Comparison of ENCODE assay signal across 8 cellular contexts in the genomic region with DNA sequence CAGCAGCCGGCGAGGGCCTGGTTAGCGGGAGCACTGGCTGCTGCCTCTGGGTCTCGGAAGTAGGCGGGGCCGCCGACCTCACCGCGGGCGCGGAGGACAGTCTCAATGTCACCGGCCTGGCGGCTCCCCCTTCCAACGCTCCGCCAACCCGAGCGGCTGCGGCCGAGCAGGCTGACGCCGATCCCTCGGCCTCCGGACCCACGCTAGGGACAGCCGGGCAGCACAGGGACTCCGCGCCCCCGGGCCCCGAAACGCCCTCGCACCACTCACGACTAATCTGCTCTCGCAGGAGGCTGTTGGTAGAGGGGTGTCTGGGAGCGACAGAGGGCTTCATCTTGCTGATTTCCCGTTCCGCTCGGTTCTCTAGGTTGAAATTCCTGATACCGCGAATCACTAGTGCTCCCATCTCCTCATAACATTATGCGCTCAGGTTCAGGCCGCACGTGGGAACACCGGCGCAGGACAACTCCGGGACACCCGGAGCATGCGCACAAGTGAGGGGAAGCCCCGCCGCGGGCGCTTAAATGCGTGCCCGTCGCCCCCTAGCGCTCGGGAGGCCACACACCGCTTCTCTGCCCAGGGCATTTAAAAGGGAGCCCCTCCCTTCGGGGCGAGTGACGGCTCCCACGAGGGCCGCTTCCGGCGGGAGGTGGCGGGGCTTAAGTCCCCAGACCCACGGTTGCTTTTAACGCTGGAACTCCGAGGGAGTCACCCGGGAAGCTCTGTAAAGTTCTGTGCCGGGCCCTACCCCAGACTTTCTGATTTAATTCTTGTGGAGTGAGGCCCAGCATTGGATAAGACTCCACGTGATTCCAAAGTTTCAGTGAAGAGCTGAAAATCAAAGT. TPM values are rescaled to one million over a fixed set of nuclear protein-coding genes. Genes with fewer than 3 reads are reported as not detected.
DNase-seq lines count a peak whose midpoint lies in the region; ATAC-seq lines count a peak whose summit lies in the region.

A gene (minus strand): TSS at position 496 of the 845 bp plus-strand sequence. CDS start 90 bp downstream, at position 406.

- POLR2A ChIA-PET in naive thymus-derived CD8-positive, alpha-beta T cell (lab: Charles Lee) = interaction anchor here (1.0 to 4.1 kb wide), 4 partner anchors 10 to 27 kb away, joined by 3 to 44 read pairs (median 7); a partner anchor contains a TSS

- peak within 1 kb of the TSS; percentile 78 for H3K27ac ChIP-seq in GM23248

- WGBS in GM23248 (ENCODE audit: low coverage in 1 of 2, low lambda C conversion rate in 2 of 2, missing lambda C conversion rate in 2 of 2), 2 experiments = 1 to 2% methylated on average over 52 to 71 of the region's 71 CpGs

- peaks cover 18% of the 10 kb centered on the region; the same call in 1 of the 2 replicates for H3K36me3 ChIP-seq in GM23248 (ENCODE audit: low read depth)

- no peaks in the 10 kb centered on the region for H3K27me3 ChIP-seq in GM23248 (replicated peaks; ENCODE audit: insufficient read depth)

- no peaks in the 10 kb centered on the region for H3K9me2 ChIP-seq in GM23248 (ENCODE audit: insufficient read depth)

- H3K9me3 Mint-ChIP-seq in activated T-helper 1 cell treated with anti-CD3 and anti-CD28 coated beads, Interleukin-12 subunit alpha, Interleukin-12 subunit beta, Interleukin-2, Interleukin-4 antibody, amounts not matched to agents 30 ng/mL and 10 ng/mL and 1 ng/mL, durations not matched to agents 14 hours and 24 hours and 36 hours = no peaks in the 10 kb centered on the region
- H3K9me3 Mint-ChIP-seq in naive thymus-derived CD8-positive, alpha-beta T cell = no peaks in the 10 kb centered on the region

- intact Hi-C loops in activated T-helper 1 cell treated with anti-CD3 and anti-CD28 coated beads, Interleukin-12 subunit alpha, Interleukin-12 subunit beta, Interleukin-2, Interleukin-4 antibody, amounts not matched to agents 30 ng/mL and 10 ng/mL and 1 ng/mL, durations not matched to agents 14 hours and 24 hours and 36 hours (cut with micrococcal nuclease) = loop anchor here (1.0 to 10.0 kb wide), 11 partner anchors 10 to 593 kb away; a partner anchor contains a TSS

- peak within 1 kb of the TSS; percentile 98 for H3K4me3 Mint-ChIP-seq in activated T-helper 1 cell treated with anti-CD3 and anti-CD28 coated beads, Interleukin-12 subunit alpha, Interleukin-12 subunit beta, Interleukin-2, Interleukin-4 antibody, amounts not matched to agents 30 ng/mL and 10 ng/mL and 1 ng/mL, durations not matched to agents 14 hours and 24 hours and 36 hours
- H3K4me3 Mint-ChIP-seq in naive thymus-derived CD8-positive, alpha-beta T cell = peak within 1 kb of the TSS; percentile 85 to 99 (median 95)

- peak within 1 kb of the TSS; percentile 97 for H3K4me3 ChIP-seq in GM23248

- peaks cover 21% of the 10 kb centered on the region for H3K4me1 Mint-ChIP-seq in activated T-helper 1 cell treated with anti-CD3 and anti-CD28 coated beads, Interleukin-12 subunit alpha, Interleukin-12 subunit beta, Interleukin-2, Interleukin-4 antibody, amounts not matched to agents 30 ng/mL and 10 ng/mL and 1 ng/mL, durations not matched to agents 14 hours and 24 hours and 36 hours (ENCODE audit: low read depth)
- peaks cover 11 to 44% (median 31%) of the 10 kb centered on the region in 4 donors for H3K4me1 Mint-ChIP-seq in naive thymus-derived CD8-positive, alpha-beta T cell

- H3F3A ChIP-seq in GM23248 (ENCODE audit: insufficient read depth) = 0 out of 2 replicates have a peak, but pooled peaks cover 9% of the 10 kb centered on the region

- H3K9ac ChIP-seq in GM23248 = peak within 1 kb of the TSS; percentile 82

- H3K36me3 Mint-ChIP-seq in activated T-helper 1 cell treated with anti-CD3 and anti-CD28 coated beads, Interleukin-12 subunit alpha, Interleukin-12 subunit beta, Interleukin-2, Interleukin-4 antibody, amounts not matched to agents 30 ng/mL and 10 ng/mL and 1 ng/mL, durations not matched to agents 14 hours and 24 hours and 36 hours (ENCODE audit: low read depth) = peaks cover 10% of the 10 kb centered on the region
- H3K36me3 Mint-ChIP-seq in naive thymus-derived CD8-positive, alpha-beta T cell = peaks cover 0 to 21% (median 3%) of the 10 kb centered on the region in 3 donors

- peak within 1 kb of the TSS; percentile 96 for H2AFZ ChIP-seq in GM23248

- in situ Hi-C loops in GM23248 (cut with MboI) = no loop called here

- peaks cover 43% of the 10 kb centered on the region for H3K79me2 ChIP-seq in GM23248 (ENCODE audit: insufficient read depth)

- H3K4me2 ChIP-seq in GM23248 (ENCODE audit: unreplicated experiment) = peak within 1 kb of the TSS; percentile 92

- H3K4me1 ChIP-seq in GM23248 (ENCODE audit: insufficient read depth) = peaks cover 18% of the 10 kb centered on the region

- no peaks in the 10 kb centered on the region for H3K9me3 ChIP-seq in GM23248 (ENCODE audit: low read depth)

- DNase-seq in EH (ENCODE audit: low read depth) (peak; percentile 91), GM23248 (peak; percentile 98), Kasumi-1 (lab: John Stamatoyannopoulos, UW) (peak; percentile 88 to 90), RKO (ENCODE audit: low spot score) (peak; percentile 94), fibroblast of gingiva (ENCODE audit: low read depth) (peak; percentile 90)
- peak; percentile 94 for DNase-seq in activated T-helper 1 cell treated with anti-CD3 and anti-CD28 coated beads, Interleukin-12 subunit alpha, Interleukin-12 subunit beta, Interleukin-2, Interleukin-4 antibody, amounts not matched to agents 30 ng/mL and 10 ng/mL and 1 ng/mL, durations not matched to agents 14 hours and 24 hours and 36 hours (ENCODE audit: low spot score)
- DNase-seq in naive thymus-derived CD8-positive, alpha-beta T cell = peak; percentile 91 to 97 (median 95)
- peak; percentile 89 to 94 (median 92) for DNase-seq in stimulated activated naive CD4-positive, alpha-beta T cell (lab: John Stamatoyannopoulos, UW)

- peaks cover 2% of the 10 kb centered on the region for H3K27me3 Mint-ChIP-seq in activated T-helper 1 cell treated with anti-CD3 and anti-CD28 coated beads, Interleukin-12 subunit alpha, Interleukin-12 subunit beta, Interleukin-2, Interleukin-4 antibody, amounts not matched to agents 30 ng/mL and 10 ng/mL and 1 ng/mL, durations not matched to agents 14 hours and 24 hours and 36 hours (ENCODE audit: insufficient read depth)
- peaks cover 0 to 4% (median 0%) of the 10 kb centered on the region in 5 donors for H3K27me3 Mint-ChIP-seq in naive thymus-derived CD8-positive, alpha-beta T cell

- H3K27ac Mint-ChIP-seq in activated T-helper 1 cell treated with anti-CD3 and anti-CD28 coated beads, Interleukin-12 subunit alpha, Interleukin-12 subunit beta, Interleukin-2, Interleukin-4 antibody, amounts not matched to agents 30 ng/mL and 10 ng/mL and 1 ng/mL, durations not matched to agents 14 hours and 24 hours and 36 hours = peak within 1 kb of the TSS; percentile 98
- peak within 1 kb of the TSS; percentile 87 to 99 (median 95) for H3K27ac Mint-ChIP-seq in naive thymus-derived CD8-positive, alpha-beta T cell

- H4K20me1 ChIP-seq in GM23248 (ENCODE audit: insufficient read depth) = no peaks in the 10 kb centered on the region

- ATAC-seq in naive thymus-derived CD8-positive, alpha-beta T cell = peak; percentile 88 to 90

RNA-seq across cellular contexts. Expression of the gene that starts here (rescaled TPM):
- total RNA-seq in GM23248 (2014; rRNA removed; shearing (Covaris generic)) = 7.2 and 24.5 TPM in 2 replicates
- polyA plus RNA-seq in GM23248 (2016; fragmentation: Nextera tagmentation; extraction: Ambion mirVana) = 79.5 and 83.4 TPM in 2 replicates
- 73.4 and 74.1 TPM in 2 replicates for total RNA-seq in activated T-helper 1 cell treated with anti-CD3 and anti-CD28 coated beads, Interleukin-12 subunit alpha, Interleukin-12 subunit beta, Interleukin-2, Interleukin-4 antibody, amounts not matched to agents 30 ng/mL and 10 ng/mL and 1 ng/mL, durations not matched to agents 14 hours and 24 hours and 36 hours
- total RNA-seq in naive thymus-derived CD8-positive, alpha-beta T cell = 10 to 100 TPM; 19.6 to 26.6 TPM
- 10 to 100 TPM; 70.7 to 95.2 (median 86.3) TPM for polyA plus RNA-seq in naive thymus-derived CD8-positive, alpha-beta T cell

Comparison
In these comparisons a context has a peak if more than half of its experiments do, and no peak if none do; other contexts are left out.
1. Peak in every context shown above with its lines: DNase-seq, ATAC-seq, H3K4me3 ChIP-seq and H3K27ac ChIP-seq.